In genomic region chr19:18764591-18765051, GRCh38 we compare ENCODE assay signal across 16 cellular contexts. TPM values are rescaled to one million over a fixed set of nuclear protein-coding genes. Genes with fewer than 3 reads are reported as not detected.
DNase-seq lines count a peak whose midpoint lies in the region; ATAC-seq, FAIRE-seq and TF ChIP-seq lines count a peak whose summit lies in the region.
"Had no signal": no experiment of that assay in that cellular context is flagged by ENCODE, and none has a peak within 500 bp of the region (broad histone marks: within the 10 kb centered on the region; RNA-seq: fewer than 3 reads in every experiment).

No MANE protein-coding gene starts in this region.

- no peak overlapping the region for H3K4me3 ChIP-seq in thyroid gland (replicated peaks in 1 of 3)
- H3K4me3 ChIP-seq: SK-N-MC, stomach had no signal

- no peaks in the 10 kb centered on the region for H3K36me3 ChIP-seq in thyroid gland
- H3K36me3 ChIP-seq: stomach had no signal

- H3K9me3 Mint-ChIP-seq in glutamatergic neuron (ENCODE audit: unreplicated experiment): peaks cover 2% of the 10 kb centered on the region
- H3K9me3 Mint-ChIP-seq: activated T-cell treated with anti-CD3 and anti-CD28 coated beads, Interleukin-2, amount 50 U/mL, for 72 hours; immature natural killer cell; memory B cell had no signal

- TF ChIP-seq POLR2A in H54 (IDR thresholded peaks at IDR 0.05; ENCODE audit: low read depth, low read length) (no peak), thyroid gland (IDR thresholded peaks at IDR 0.05) (no peak)

- no peak for ATAC-seq in GM18909 (IDR thresholded peaks at IDR 0.05; ENCODE audit: poor library complexity, unreplicated experiment)
- no peak for ATAC-seq in omental fat pad (ENCODE audit: low FRiP score)

- H3K27me3 Mint-ChIP-seq in glutamatergic neuron (ENCODE audit: unreplicated experiment): peaks cover 3% of the 10 kb centered on the region
- H3K27me3 Mint-ChIP-seq: memory B cell had no signal

- peaks cover 42 to 52% of the 10 kb centered on the region in 2 donors for H3K4me1 ChIP-seq in thyroid gland

- TF ChIP-seq CTCF in glutamatergic neuron (IDR thresholded peaks at IDR 0.05; ENCODE audit: partially characterized antibody, unreplicated experiment) (no peak), thyroid gland (IDR thresholded peaks at IDR 0.05) (no peak), omental fat pad (IDR thresholded peaks at IDR 0.05) (no peak)

- H3K27ac Mint-ChIP-seq in glutamatergic neuron (ENCODE audit: unreplicated experiment): no peak overlapping the region
- H3K27ac Mint-ChIP-seq: activated T-cell treated with anti-CD3 and anti-CD28 coated beads, Interleukin-2, amount 50 U/mL, for 72 hours; immature natural killer cell; memory B cell had no signal

- H3K27ac ChIP-seq in thyroid gland: peak overlapping the region in 2 of 3 donors; percentile 26 to 84
- H3K27ac ChIP-seq: SK-N-MC had no signal

- H3K4me1 Mint-ChIP-seq in glutamatergic neuron (ENCODE audit: low read depth, unreplicated experiment): peaks cover 6% of the 10 kb centered on the region
- H3K4me1 Mint-ChIP-seq: immature natural killer cell had no signal

- WGBS in thyroid gland, 2 donors: 78 to 85% methylated on average over 4 of the region's 4 CpGs

- no peaks in the 10 kb centered on the region for H3K9me3 ChIP-seq in thyroid gland
- H3K9me3 ChIP-seq: stomach had no signal

- intact Hi-C loops in thyroid gland (cut with DNase I): no loop called here

- no peaks in the 10 kb centered on the region for H3K36me3 Mint-ChIP-seq in glutamatergic neuron (ENCODE audit: unreplicated experiment)

- H3K27me3 ChIP-seq in thyroid gland: no peaks in the 10 kb centered on the region
- H3K27me3 ChIP-seq: stomach had no signal

- H3K4me3 Mint-ChIP-seq in glutamatergic neuron (ENCODE audit: unreplicated experiment): no peak overlapping the region
- H3K4me3 Mint-ChIP-seq: activated T-cell treated with anti-CD3 and anti-CD28 coated beads, Interleukin-2, amount 50 U/mL, for 72 hours; immature natural killer cell; memory B cell had no signal

- peak; percentile 50 for FAIRE-seq in H54 (lab: Jason Lieb, UNC)

- DNase-seq in H54 (ENCODE audit: insufficient read length, low spot score) (peak; percentile 83), RKO (ENCODE audit: low spot score) (peak; percentile 62), glutamatergic neuron (peak; percentile 7), thyroid gland (no peak), AG08396 (ENCODE audit: low spot score) (no peak), omental fat pad (ENCODE audit: low spot score) (no peak)
- DNase-seq: activated CD4-positive, alpha-beta T cell treated with anti-CD3 and anti-CD28 coated beads, Interleukin-2, amount 50 U/mL, for 48 hours; activated T-cell treated with anti-CD3 and anti-CD28 coated beads, Interleukin-2, amount 50 U/mL, for 72 hours; GF-D8; immature natural killer cell; stimulated activated CD4-positive, alpha-beta T cell treated with anti-CD3 and anti-CD28 coated beads, Interleukin-12 subunit alpha, Interleukin-12 subunit beta, amount 100 ng/mL, for 4 hours; stomach had no signal

RNA-seq across cellular contexts. Expression of gene COMP, which starts 26.5 kb away (rescaled TPM):
- total RNA-seq in glutamatergic neuron (ENCODE audit: unreplicated experiment): not detected
- total RNA-seq in thyroid gland: 10 to 100 TPM in 1 of 4 donors, 1 to 10 TPM in 1, under 1 TPM in 2; 0.33 to 33.3 (median 1.9) TPM
- total RNA-seq in omental fat pad: 1 to 10 TPM; 1.1 to 1.9 (median 1.3) TPM
- total RNA-seq: activated T-cell treated with anti-CD3 and anti-CD28 coated beads, Interleukin-2, amount 50 U/mL, for 72 hours; cerebellum had no signal

Comparison
In these comparisons a context has a peak if more than half of its experiments do, and no peak if none do; other contexts are left out.
1. DNase-seq: peak in H54 (single experiment), RKO (single experiment) and glutamatergic neuron (single experiment); none in thyroid gland (0 of 2), AG08396 (single experiment) and omental fat pad (single experiment).